12 cellular contexts compared by ENCODE assay signal in genomic region chr16:85515319-85515745, GRCh38.
DNase-seq lines count a peak whose midpoint lies in the region; ATAC-seq and TF ChIP-seq lines count a peak whose summit lies in the region.
"Had no signal": no experiment of that assay in that cellular context is flagged by ENCODE, and none has a peak within 500 bp of the region (broad histone marks: within the 10 kb centered on the region; RNA-seq: fewer than 3 reads in every experiment).

No MANE protein-coding gene starts in this region.

- TF ChIP-seq CTCF in AG04449 (IDR thresholded peaks at IDR 0.05; ENCODE audit: insufficient read depth, low read length, missing control alignments) (no peak), PC-9 (conservative IDR thresholded peaks at IDR 0.05) (no peak), esophagus squamous epithelium (IDR thresholded peaks at IDR 0.05) (no peak), parathyroid adenoma (IDR thresholded peaks at IDR 0.05) (no peak)

- H3K79me2 ChIP-seq in PC-9 (ENCODE audit: low read depth) = no peaks in the 10 kb centered on the region
- peaks cover 36% of the 10 kb centered on the region for H3K79me2 ChIP-seq in parathyroid adenoma

- POLR2A ChIA-PET in AG04449 (lab: Yijun Ruan, JAX) = interaction anchor here (0.7 to 1.0 kb wide), 2 partner anchors 39 to 52 kb away, joined by 3 read pairs; no protein-coding TSS in a partner anchor
- POLR2A ChIA-PET in PC-9 (lab: Charles Lee; ENCODE audit: unreplicated experiment) = no interaction called here

- H3K4me2 ChIP-seq in PC-9 (peak overlapping the region; percentile 82), parathyroid adenoma (ENCODE audit: low read length) (peak overlapping the region; percentile 54)

- intact Hi-C loops in PC-9 (cut with micrococcal nuclease; ENCODE audit: unreplicated experiment) = loop anchor here (1.0 to 2.0 kb wide), 2 partner anchors 39 to 43 kb away; no protein-coding TSS in a partner anchor
- intact Hi-C loops in esophagus squamous epithelium (cut with DNase I) = no loop called here

- BruUV-seq in PC-9 (replicated peaks; lab: Mats Ljungman, UMichigan) = no TSS peak

- CTCF ChIA-PET in AG04449 (lab: Yijun Ruan, JAX) (interaction anchor here (0.7 to 2.1 kb wide), 6 partner anchors 8 to 101 kb away, joined by 3 to 18 read pairs (median 4); no protein-coding TSS in a partner anchor), PC-9 (lab: Charles Lee) (interaction anchor here (0.5 to 1.6 kb wide), 4 partner anchors 37 to 100 kb away, joined by 3 to 4 read pairs (median 3); partner anchors contain the start of gene GSE1)

- 34 to 60% methylated on average over 1 to 8 of the region's 13 CpGs for WGBS in esophagus squamous epithelium, 2 donors

- H3K4me3 ChIP-seq in AG04449 (ENCODE audit: low read depth, low read length) (peak overlapping the region; percentile 23), PC-9 (peak overlapping the region; percentile 46; the same call in 1 of the 2 replicates), esophagus squamous epithelium (peak overlapping the region in 1 of 4 donors; percentile 43), parathyroid adenoma (ENCODE audit: low read depth, low read length) (peak overlapping the region; percentile 26)
- H3K4me3 ChIP-seq: ovary had no signal

- ATAC-seq in GM19035 (IDR thresholded peaks at IDR 0.05; ENCODE audit: unreplicated experiment) (no peak), HG03457 (IDR thresholded peaks at IDR 0.05; ENCODE audit: unreplicated experiment) (no peak), HG03045 (IDR thresholded peaks at IDR 0.05; ENCODE audit: unreplicated experiment) (no peak)

- H3F3A ChIP-seq in PC-9 (ENCODE audit: insufficient read depth, low read depth) = peaks cover 41% of the 10 kb centered on the region

- no peaks in the 10 kb centered on the region for H3K9me3 ChIP-seq in PC-9 (ENCODE audit: insufficient read depth, low read depth)
- no peaks in the 10 kb centered on the region for H3K9me3 ChIP-seq in esophagus squamous epithelium
- H3K9me3 ChIP-seq in parathyroid adenoma (ENCODE audit: control insufficient read depth, low read length) = no peaks in the 10 kb centered on the region
- H3K9me3 ChIP-seq: ovary had no signal

- peaks cover 50% of the 10 kb centered on the region for H3K4me1 ChIP-seq in PC-9 (replicated peaks; ENCODE audit: insufficient read depth)
- peaks cover 17 to 34% (median 26%) of the 10 kb centered on the region in 3 donors for H3K4me1 ChIP-seq in esophagus squamous epithelium
- H3K4me1 ChIP-seq in parathyroid adenoma = peaks cover 51% of the 10 kb centered on the region

- 0 out of 2 replicates have a peak overlapping the region, but pooled peaks have one; percentile 62 for H2AFZ ChIP-seq in PC-9
- H2AFZ ChIP-seq in parathyroid adenoma = peak overlapping the region; percentile 56

- H3K27ac ChIP-seq in PC-9 (peak overlapping the region; percentile 93), esophagus squamous epithelium (peak overlapping the region; percentile 29 to 84 (median 56)), parathyroid adenoma (peak overlapping the region; percentile 99)
- H3K27ac ChIP-seq: ovary had no signal

- DNase-seq in AG04449 (ENCODE audit: low read depth, low spot score) (no peak), PC-9 (no peak), esophagus squamous epithelium (lab: John Stamatoyannopoulos, UW) (no peak), T-helper 2 cell (no peak)
- DNase-seq: activated CD4-positive, alpha-beta T cell treated with anti-CD3 and anti-CD28 coated beads, Interleukin-2, amount 10 ng/mL, durations not matched to agents 7 days and 5 days; NCI-H1092 treated with DMSO at 0.1 percent for 48 hours; stimulated activated CD4-positive, alpha-beta T cell treated with anti-CD3 and anti-CD28 coated beads, Interleukin-4, amount 100 ng/mL, for 4 hours had no signal

- TF ChIP-seq POLR2A in esophagus squamous epithelium (IDR thresholded peaks at IDR 0.05) = no peak

- no peaks in the 10 kb centered on the region for H4K20me1 ChIP-seq in PC-9 (ENCODE audit: insufficient read depth)

- H3K9me2 ChIP-seq in PC-9 (ENCODE audit: insufficient read depth) = no peaks in the 10 kb centered on the region

- H3K27me3 ChIP-seq in PC-9 (ENCODE audit: insufficient read depth, low read depth) (no peaks in the 10 kb centered on the region), esophagus squamous epithelium (no peaks in the 10 kb centered on the region), parathyroid adenoma (ENCODE audit: control insufficient read depth, insufficient read depth, low read length) (no peaks in the 10 kb centered on the region)
- H3K27me3 ChIP-seq: ovary had no signal

- peak overlapping the region; percentile 35 for H3K9ac ChIP-seq in parathyroid adenoma

- no peaks in the 10 kb centered on the region for H3K36me3 ChIP-seq in PC-9 (ENCODE audit: low read depth)
- H3K36me3 ChIP-seq in esophagus squamous epithelium = no peaks in the 10 kb centered on the region
- H3K36me3 ChIP-seq in parathyroid adenoma (ENCODE audit: control insufficient read depth, insufficient read depth, low read length) = no peaks in the 10 kb centered on the region
- H3K36me3 ChIP-seq: ovary had no signal
